In the genomic region with DNA sequence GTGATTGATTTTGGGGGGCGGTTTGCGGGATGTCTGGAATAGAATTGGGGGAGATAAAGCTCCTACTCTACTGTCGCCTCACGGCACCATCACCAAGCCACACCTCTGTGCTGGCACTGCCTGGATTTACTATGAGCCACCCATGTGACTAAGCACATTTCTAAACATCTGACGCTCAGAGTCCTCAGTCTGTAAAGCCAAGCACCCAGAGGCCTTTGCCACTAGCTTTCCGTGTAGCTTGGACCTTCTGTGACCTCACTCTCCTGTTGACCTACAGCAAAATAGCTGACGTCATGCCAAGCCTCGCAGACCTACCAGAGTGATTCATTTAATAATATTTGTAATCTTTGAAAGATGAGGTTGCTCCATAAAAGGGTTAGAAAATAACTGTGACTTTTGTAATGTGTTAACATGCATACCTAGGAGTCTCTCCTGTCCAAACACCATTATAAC, we compare ENCODE assay signal across 15 cellular contexts. TPM values are rescaled to one million over a fixed set of nuclear protein-coding genes. Genes with fewer than 3 reads are reported as not detected.
DNase-seq lines count a peak whose midpoint lies in the region; ATAC-seq and TF ChIP-seq lines count a peak whose summit lies in the region.
"Had no signal": no experiment of that assay in that cellular context is flagged by ENCODE, and none has a peak within 500 bp of the region (broad histone marks: within the 10 kb centered on the region; RNA-seq: fewer than 3 reads in every experiment).

No MANE protein-coding gene starts in this region.

- H3K56ac ChIP-seq in mesendoderm (ENCODE audit: low read length) = peak overlapping the region; percentile 74

- H3K4me2 ChIP-seq in mesendoderm (ENCODE audit: low read length) = no peak overlapping the region
- H3K4me2 ChIP-seq: BLaER1 treated with 17β-estradiol and CSF1 and Interleukin-3, amounts not matched to agents 10 nM and 100 nM had no signal

- peak overlapping the region; percentile 79 for H2BK15ac ChIP-seq in mesendoderm (replicated peaks; ENCODE audit: low read depth)

- ATAC-seq in HG02884 (IDR thresholded peaks at IDR 0.05; ENCODE audit: unreplicated experiment) = no peak
- ATAC-seq in GM21367 (IDR thresholded peaks at IDR 0.05; ENCODE audit: unreplicated experiment) = no peak
- ATAC-seq in GM21381 (IDR thresholded peaks at IDR 0.05; ENCODE audit: unreplicated experiment) = no peak
- ATAC-seq: HCT116 had no signal

- no peaks in the 10 kb centered on the region for H3K79me1 ChIP-seq in mesendoderm (ENCODE audit: low read length)

- no peak overlapping the region for H3K9ac ChIP-seq in mesendoderm (ENCODE audit: low read length)
- H3K9ac ChIP-seq: BLaER1 treated with 17β-estradiol and CSF1 and Interleukin-3, amounts not matched to agents 10 nM and 100 nM had no signal

- no peak overlapping the region for H3K23ac ChIP-seq in mesendoderm (ENCODE audit: low read length)

- TF ChIP-seq CTCF in cardiac fibroblast (IDR thresholded peaks at IDR 0.05; ENCODE audit: low read depth, low read length) = no peak

- peak; percentile 29 for DNase-seq in A172 (ENCODE audit: low spot score)
- DNase-seq in HT-29 (ENCODE audit: low spot score) = peak; percentile 35
- peak; percentile 63 to 98 for DNase-seq in cardiac fibroblast (ENCODE audit: low read depth in 2 of 2)
- no peak for DNase-seq in mesendoderm
- no peak for DNase-seq in NCI-H1105 (lab: John Stamatoyannopoulos, UW)
- DNase-seq: activated T-cell treated with anti-CD3 and anti-CD28 coated beads, Interleukin-2, amount 50 U/mL, for 1 hour; midbrain; NCI-H1930; stimulated activated CD4-positive, alpha-beta T cell treated with anti-CD3 and anti-CD28 coated beads, Interleukin-2, amount 100 ng/mL, for 24 hours; thyroid gland had no signal

- peak overlapping the region; percentile 51 for H4K5ac ChIP-seq in mesendoderm (ENCODE audit: low read length)

- H2BK120ac ChIP-seq in mesendoderm (ENCODE audit: low read depth, low read length) = no peak overlapping the region

- peak overlapping the region; percentile 56 for H2BK5ac ChIP-seq in mesendoderm (ENCODE audit: low read length)

- no peaks in the 10 kb centered on the region for H3K27me3 ChIP-seq in mesendoderm (ENCODE audit: insufficient read depth, low read length, poor library complexity)
- H3K27me3 ChIP-seq: BLaER1 treated with 17β-estradiol and CSF1 and Interleukin-3, amounts not matched to agents 10 nM and 100 nM; thyroid gland had no signal

- H3K4me3 ChIP-seq in cardiac fibroblast (replicated peaks in 1 of 2; ENCODE audit: low read depth in 2 of 2, low read length in 2 of 2) = no peak overlapping the region
- H3K4me3 ChIP-seq in mesendoderm (ENCODE audit: low read length) = no peak overlapping the region
- H3K4me3 ChIP-seq: BLaER1 treated with 17β-estradiol and CSF1 and Interleukin-3, amounts not matched to agents 10 nM and 100 nM; thyroid gland had no signal

- no peaks in the 10 kb centered on the region for H3K79me2 ChIP-seq in mesendoderm (ENCODE audit: control insufficient read depth, insufficient read depth, low read length)

- peak overlapping the region; percentile 80 for H2AK5ac ChIP-seq in mesendoderm (ENCODE audit: low read length)

- no peak overlapping the region for H3K4ac ChIP-seq in mesendoderm (ENCODE audit: low read depth, low read length)

- no peak overlapping the region for H3K27ac ChIP-seq in mesendoderm (ENCODE audit: low read depth, low read length)
- H3K27ac ChIP-seq: BLaER1 treated with 17β-estradiol and CSF1 and Interleukin-3, amounts not matched to agents 10 nM and 100 nM; thyroid gland had no signal

- H3K18ac ChIP-seq in mesendoderm (ENCODE audit: low read length) = peak overlapping the region; percentile 83

- no CpG with 5 or more reads among the region's 8 CpGs for WGBS in mesendoderm (ENCODE audit: extremely low coverage, insufficient coverage, low lambda C conversion rate)

- H3K36me3 ChIP-seq in mesendoderm (ENCODE audit: control insufficient read depth, insufficient read depth, low read length) = no peaks in the 10 kb centered on the region
- H3K36me3 ChIP-seq: BLaER1 treated with 17β-estradiol and CSF1 and Interleukin-3, amounts not matched to agents 10 nM and 100 nM; thyroid gland had no signal

- H3K4me1 ChIP-seq in mesendoderm (ENCODE audit: control insufficient read depth, low read depth, low read length) = peaks cover 3% of the 10 kb centered on the region
- H3K4me1 ChIP-seq: thyroid gland had no signal

- no peak overlapping the region for H4K8ac ChIP-seq in mesendoderm (ENCODE audit: low read depth, low read length)

RNA-seq across cellular contexts. Expression of gene MYOCD, which starts 38.5 kb away (rescaled TPM):
- not detected in 2 replicates for total RNA-seq in A172 (2014; rRNA removed; shearing (Covaris generic))
- total RNA-seq in HT-29 (2014; rRNA removed; shearing (Covaris generic)) = not detected in 2 replicates
- polyA plus RNA-seq in mesendoderm (2013, experiment 1 of 2) = 1.9 TPM
- 1.8 TPM for polyA plus RNA-seq in mesendoderm (2013, experiment 2 of 2)

Comparison
In these comparisons a context has a peak if more than half of its experiments do, and no peak if none do; other contexts are left out.
1. DNase-seq: peak in A172 (single experiment), HT-29 (single experiment) and cardiac fibroblast (2 of 2); none in mesendoderm (single experiment) and NCI-H1105 (single experiment).